24 cellular contexts compared by ENCODE assay signal in the genomic region with DNA sequence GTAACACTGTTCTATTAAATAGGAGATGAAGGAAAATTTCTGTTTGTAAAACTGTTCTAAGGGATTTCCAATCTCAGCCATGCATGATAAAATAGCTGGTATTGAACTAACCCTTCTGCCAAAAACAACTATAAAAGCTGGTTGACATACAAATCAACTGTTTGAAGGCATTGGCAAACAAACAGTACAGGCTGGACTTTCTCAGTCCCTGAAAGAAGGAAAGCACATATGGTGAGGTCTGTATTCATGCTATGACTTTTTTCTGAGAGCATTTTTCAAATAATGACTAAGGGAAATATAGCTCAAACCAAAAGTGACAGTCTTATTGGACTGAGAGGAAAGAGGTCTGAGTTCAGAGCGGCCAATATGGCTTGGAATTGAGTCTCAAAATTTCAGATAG.
"Had no signal": no experiment of that assay in that cellular context is flagged by ENCODE, and none has a peak within 500 bp of the region (broad histone marks: within the 10 kb centered on the region; RNA-seq: fewer than 3 reads in every experiment).

No MANE protein-coding gene starts in this region.

- H3K9me3 ChIP-seq: esophagus muscularis mucosa, gastroesophageal sphincter, left ventricle myocardium inferior, lower lobe of right lung, psoas muscle, sigmoid colon, thyroid gland, vagina had no signal

- H3K36me3 Mint-ChIP-seq: natural killer cell treated with Interleukin-12 subunit alpha and Interleukin-12 subunit beta and Interleukin-15 and Interleukin-18, amount 100 ng/mL, for 72 hours; neural progenitor cell; type B pancreatic cell had no signal

- H3K27ac Mint-ChIP-seq: memory B cell; natural killer cell treated with Interleukin-12 subunit alpha and Interleukin-12 subunit beta and Interleukin-15 and Interleukin-18, amount 100 ng/mL, for 72 hours; neural progenitor cell; type B pancreatic cell had no signal

- H3K27me3 ChIP-seq: esophagus muscularis mucosa, gastroesophageal sphincter, neural progenitor cell, sigmoid colon, thyroid gland, vagina had no signal

- H3K9me3 Mint-ChIP-seq: memory B cell; natural killer cell treated with Interleukin-12 subunit alpha and Interleukin-12 subunit beta and Interleukin-15 and Interleukin-18, amount 100 ng/mL, for 72 hours; neural progenitor cell; type B pancreatic cell had no signal

- H3K4me1 ChIP-seq: gastroesophageal sphincter, psoas muscle, sigmoid colon, vagina had no signal

- ATAC-seq: gastroesophageal sphincter; lower lobe of right lung; natural killer cell treated with Interleukin-12 subunit alpha and Interleukin-12 subunit beta and Interleukin-15 and Interleukin-18, amount 100 ng/mL, for 72 hours; psoas muscle had no signal

- H3K4me1 Mint-ChIP-seq: neural progenitor cell had no signal

- H3K27ac ChIP-seq: epithelial cell of prostate, esophagus muscularis mucosa, gastroesophageal sphincter, left ventricle myocardium inferior, lower lobe of right lung, neural progenitor cell, parathyroid adenoma, psoas muscle, sigmoid colon, skin epidermis, thyroid gland, vagina had no signal

- DNase-seq: cortex of kidney; effector memory CD4-positive, alpha-beta T cell; foreskin fibroblast; glutamatergic neuron; islet precursor cell; left ventricle myocardium inferior; lower lobe of right lung; midbrain; occipital lobe; psoas muscle; sigmoid colon; stimulated activated CD4-positive, alpha-beta T cell treated with anti-CD3 and anti-CD28 coated beads, Interleukin-12 subunit alpha, Interleukin-12 subunit beta, amount 100 ng/mL, for 4 hours; stimulated activated naive CD4-positive, alpha-beta T cell; thyroid gland had no signal

- H3K4me3 Mint-ChIP-seq: memory B cell; natural killer cell treated with Interleukin-12 subunit alpha and Interleukin-12 subunit beta and Interleukin-15 and Interleukin-18, amount 100 ng/mL, for 72 hours; neural progenitor cell; type B pancreatic cell had no signal

- H3K36me3 ChIP-seq: esophagus muscularis mucosa, gastroesophageal sphincter, left ventricle myocardium inferior, lower lobe of right lung, neural progenitor cell, sigmoid colon, thyroid gland, vagina had no signal

- H3K27me3 Mint-ChIP-seq: type B pancreatic cell had no signal

- H3K4me3 ChIP-seq: esophagus muscularis mucosa, gastroesophageal sphincter, left ventricle myocardium inferior, lower lobe of right lung, neural progenitor cell, psoas muscle, sigmoid colon, skin epidermis, thyroid gland, vagina had no signal
